In the genomic region with DNA sequence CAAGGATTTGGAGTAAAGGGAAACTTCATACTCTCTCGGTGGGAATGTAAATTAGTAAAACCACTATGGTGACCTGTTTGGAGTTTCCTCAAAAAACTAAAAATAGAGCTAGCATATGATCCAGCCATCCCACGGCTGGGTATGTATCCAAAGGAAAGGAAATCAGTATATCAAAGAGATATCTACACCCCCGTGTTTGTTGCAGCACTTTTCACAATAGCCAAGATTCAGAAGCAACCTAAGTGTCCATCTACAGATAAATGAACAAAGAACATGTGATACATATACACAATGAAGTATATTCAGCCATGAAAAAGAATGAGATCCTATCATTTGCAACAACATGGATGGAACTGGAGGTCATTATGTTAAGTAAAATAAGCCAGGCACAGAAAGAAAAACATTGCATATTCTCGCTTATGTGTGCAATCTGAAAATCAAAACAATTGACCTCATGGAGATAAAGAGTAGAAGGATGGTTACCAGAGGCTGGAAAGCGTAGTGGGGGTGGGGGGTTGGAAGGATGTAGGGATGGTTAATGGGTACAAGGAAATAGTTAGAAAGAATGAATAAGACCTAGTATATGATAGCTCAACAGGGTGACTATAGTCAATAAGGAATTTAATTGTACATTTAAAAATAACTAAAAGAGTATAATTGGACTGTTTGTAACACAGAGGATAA, we compare ENCODE assay signal across 14 cellular contexts.
DNase-seq lines count a peak whose midpoint lies in the region; ATAC-seq and TF ChIP-seq lines count a peak whose summit lies in the region.
"Had no signal": no experiment of that assay in that cellular context is flagged by ENCODE, and none has a peak within 500 bp of the region (broad histone marks: within the 10 kb centered on the region; RNA-seq: fewer than 3 reads in every experiment).

No MANE protein-coding gene starts in this region.

- H3K36me3 ChIP-seq in HEK293 (ENCODE audit: control insufficient read depth in 2 of 2, insufficient read depth in 1 of 2, low read length in 2 of 2), result no peaks in the 10 kb centered on the region
- H3K36me3 ChIP-seq in breast epithelium, result no peaks in the 10 kb centered on the region
- H3K36me3 ChIP-seq: HAP-1 had no signal

- H3K9me3 ChIP-seq in HEK293 (ENCODE audit: control insufficient read depth, insufficient read depth, low read depth, low read length), result no peaks in the 10 kb centered on the region
- H3K9me3 ChIP-seq in breast epithelium, result no peaks in the 10 kb centered on the region
- H3K9me3 ChIP-seq: HAP-1 had no signal

- in situ Hi-C loops in SK-MEL-5 (cut with HindIII; ENCODE audit: low pct_unique_long_range_greater_than_20kb, low sequenced_read_pairs), result no loop called here

- intact Hi-C loops in breast epithelium (cut with DNase I; ENCODE audit: low total_unique reads), result no loop called here

- DNase-seq in SK-MEL-5 (ENCODE audit: low read depth, low spot score), result peak; percentile 95
- DNase-seq in choroid plexus epithelial cell (ENCODE audit: low read depth), result peak; percentile 44
- DNase-seq in osteocyte (ENCODE audit: extremely low spot score, unreplicated experiment), result no peak
- no peak for DNase-seq in breast epithelium (ENCODE audit: low spot score in 2 of 2)
- DNase-seq: AML-193; CD4-positive, alpha-beta T cell; GM23248; IMR-90 had no signal

- H3K27ac Mint-ChIP-seq in osteocyte (ENCODE audit: unreplicated experiment), result peak overlapping the region; percentile 15
- H3K27ac Mint-ChIP-seq: CD4-positive, alpha-beta T cell had no signal

- no peak overlapping the region for H3K4me3 ChIP-seq in HEK293 (ENCODE audit: low read depth, low read length)
- H3K4me3 ChIP-seq in choroid plexus epithelial cell (ENCODE audit: low read depth, low read length), result no peak overlapping the region
- H3K4me3 ChIP-seq in breast epithelium, result no peak overlapping the region
- H3K4me3 ChIP-seq: GM23248, HAP-1, K562 had no signal

- CTCF ChIA-PET in HEK293 (lab: Yijun Ruan, JAX), result no interaction called here

- H3K27ac ChIP-seq in HEK293 (ENCODE audit: extremely low read depth, low read depth, low read length), result no peak overlapping the region
- no peak overlapping the region for H3K27ac ChIP-seq in breast epithelium
- H3K27ac ChIP-seq: C4-2B, GM23248 had no signal

- no peaks in the 10 kb centered on the region for H3K27me3 ChIP-seq in breast epithelium

- H3K9me3 Mint-ChIP-seq in osteocyte (ENCODE audit: unreplicated experiment), result peaks cover 11% of the 10 kb centered on the region
- H3K9me3 Mint-ChIP-seq: CD4-positive, alpha-beta T cell had no signal

- no peak overlapping the region for H3K4me3 Mint-ChIP-seq in osteocyte (ENCODE audit: unreplicated experiment)
- H3K4me3 Mint-ChIP-seq: CD4-positive, alpha-beta T cell had no signal

- TF ChIP-seq CTCF in HEK293 (tag by site-specific recombination; IDR thresholded peaks at IDR 0.05) (no peak), choroid plexus epithelial cell (conservative IDR thresholded peaks at IDR 0.05; ENCODE audit: low read depth, low read length) (no peak), osteocyte (IDR thresholded peaks at IDR 0.05) (no peak), breast epithelium (IDR thresholded peaks at IDR 0.05) (no peak)

- TF ChIP-seq POLR2A in breast epithelium (IDR thresholded peaks at IDR 0.05), result no peak

- peaks cover 51% of the 10 kb centered on the region for H3K4me1 Mint-ChIP-seq in osteocyte (ENCODE audit: unreplicated experiment)

- ATAC-seq in GM21381 (IDR thresholded peaks at IDR 0.05; ENCODE audit: unreplicated experiment), result no peak
- ATAC-seq in HG03432 (IDR thresholded peaks at IDR 0.05; ENCODE audit: unreplicated experiment), result no peak
- ATAC-seq: K562 had no signal

- POLR2A ChIA-PET in HEK293 (lab: Yijun Ruan, JAX), result no interaction called here

- H3K27me3 Mint-ChIP-seq in osteocyte (ENCODE audit: unreplicated experiment), result no peaks in the 10 kb centered on the region
- H3K27me3 Mint-ChIP-seq: CD4-positive, alpha-beta T cell had no signal

- no peaks in the 10 kb centered on the region for H3K36me3 Mint-ChIP-seq in osteocyte (ENCODE audit: unreplicated experiment)

- H3K4me1 ChIP-seq in HEK293 (ENCODE audit: control insufficient read depth, insufficient read depth, low read length) (peaks cover 26% of the 10 kb centered on the region), breast epithelium (no peaks in the 10 kb centered on the region)

TF ChIP-seq in HEK293, 187 proteins besides CTCF, POLR2A, EP300 and RAD21 (continues in another document):
- TF ChIP-seq MZF1 (tag by site-specific recombination; IDR thresholded peaks at IDR 0.05; ENCODE audit: borderline replicate concordance) (peak; percentile 68), ZNF843 (tag by site-specific recombination; IDR thresholded peaks at IDR 0.05) (peak; percentile 60; the same call in 1 of the 2 replicates), ZNF366 (tag by site-specific recombination; conservative IDR thresholded peaks at IDR 0.05) (0 out of 2 replicates have a peak, but pooled peaks have one; percentile 17), KLF16 (tag by site-specific recombination; IDR thresholded peaks at IDR 0.05) (no peak), ZXDB (tag by site-specific recombination; IDR thresholded peaks at IDR 0.05) (0 out of 2 replicates have a peak, but pooled peaks have one; percentile 39), GLI4 (tag by site-specific recombination; IDR thresholded peaks at IDR 0.05) (no peak), ZBTB21 (tag by site-specific recombination; IDR thresholded peaks at IDR 0.05) (no peak), GLIS2 (tag by site-specific recombination; IDR thresholded peaks at IDR 0.05) (no peak), ZNF48 (tag by site-specific recombination; IDR thresholded peaks at IDR 0.05) (no peak)
- TF ChIP-seq, protein P1, sequence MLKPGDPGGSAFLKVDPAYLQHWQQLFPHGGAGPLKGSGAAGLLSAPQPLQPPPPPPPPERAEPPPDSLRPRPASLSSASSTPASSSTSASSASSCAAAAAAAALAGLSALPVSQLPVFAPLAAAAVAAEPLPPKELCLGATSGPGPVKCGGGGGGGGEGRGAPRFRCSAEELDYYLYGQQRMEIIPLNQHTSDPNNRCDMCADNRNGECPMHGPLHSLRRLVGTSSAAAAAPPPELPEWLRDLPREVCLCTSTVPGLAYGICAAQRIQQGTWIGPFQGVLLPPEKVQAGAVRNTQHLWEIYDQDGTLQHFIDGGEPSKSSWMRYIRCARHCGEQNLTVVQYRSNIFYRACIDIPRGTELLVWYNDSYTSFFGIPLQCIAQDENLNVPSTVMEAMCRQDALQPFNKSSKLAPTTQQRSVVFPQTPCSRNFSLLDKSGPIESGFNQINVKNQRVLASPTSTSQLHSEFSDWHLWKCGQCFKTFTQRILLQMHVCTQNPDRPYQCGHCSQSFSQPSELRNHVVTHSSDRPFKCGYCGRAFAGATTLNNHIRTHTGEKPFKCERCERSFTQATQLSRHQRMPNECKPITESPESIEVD (tag by site-specific recombination; IDR thresholded peaks at IDR 0.05), result no peak; the same call in 1 of the 2 replicates
- TF ChIP-seq, protein P2, sequence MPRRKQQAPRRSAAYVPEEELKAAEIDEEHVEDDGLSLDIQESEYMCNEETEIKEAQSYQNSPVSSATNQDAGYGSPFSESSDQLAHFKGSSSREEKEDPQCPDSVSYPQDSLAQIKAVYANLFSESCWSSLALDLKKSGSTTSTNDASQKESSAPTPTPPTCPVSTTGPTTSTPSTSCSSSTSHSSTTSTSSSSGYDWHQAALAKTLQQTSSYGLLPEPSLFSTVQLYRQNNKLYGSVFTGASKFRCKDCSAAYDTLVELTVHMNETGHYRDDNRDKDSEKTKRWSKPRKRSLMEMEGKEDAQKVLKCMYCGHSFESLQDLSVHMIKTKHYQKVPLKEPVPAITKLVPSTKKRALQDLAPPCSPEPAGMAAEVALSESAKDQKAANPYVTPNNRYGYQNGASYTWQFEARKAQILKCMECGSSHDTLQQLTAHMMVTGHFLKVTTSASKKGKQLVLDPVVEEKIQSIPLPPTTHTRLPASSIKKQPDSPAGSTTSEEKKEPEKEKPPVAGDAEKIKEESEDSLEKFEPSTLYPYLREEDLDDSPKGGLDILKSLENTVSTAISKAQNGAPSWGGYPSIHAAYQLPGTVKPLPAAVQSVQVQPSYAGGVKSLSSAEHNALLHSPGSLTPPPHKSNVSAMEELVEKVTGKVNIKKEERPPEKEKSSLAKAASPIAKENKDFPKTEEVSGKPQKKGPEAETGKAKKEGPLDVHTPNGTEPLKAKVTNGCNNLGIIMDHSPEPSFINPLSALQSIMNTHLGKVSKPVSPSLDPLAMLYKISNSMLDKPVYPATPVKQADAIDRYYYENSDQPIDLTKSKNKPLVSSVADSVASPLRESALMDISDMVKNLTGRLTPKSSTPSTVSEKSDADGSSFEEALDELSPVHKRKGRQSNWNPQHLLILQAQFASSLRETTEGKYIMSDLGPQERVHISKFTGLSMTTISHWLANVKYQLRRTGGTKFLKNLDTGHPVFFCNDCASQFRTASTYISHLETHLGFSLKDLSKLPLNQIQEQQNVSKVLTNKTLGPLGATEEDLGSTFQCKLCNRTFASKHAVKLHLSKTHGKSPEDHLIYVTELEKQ (tag by site-specific recombination; IDR thresholded peaks at IDR 0.05; ENCODE audit: borderline replicate concordance), result no peak
- TF ChIP-seq, protein P3, sequence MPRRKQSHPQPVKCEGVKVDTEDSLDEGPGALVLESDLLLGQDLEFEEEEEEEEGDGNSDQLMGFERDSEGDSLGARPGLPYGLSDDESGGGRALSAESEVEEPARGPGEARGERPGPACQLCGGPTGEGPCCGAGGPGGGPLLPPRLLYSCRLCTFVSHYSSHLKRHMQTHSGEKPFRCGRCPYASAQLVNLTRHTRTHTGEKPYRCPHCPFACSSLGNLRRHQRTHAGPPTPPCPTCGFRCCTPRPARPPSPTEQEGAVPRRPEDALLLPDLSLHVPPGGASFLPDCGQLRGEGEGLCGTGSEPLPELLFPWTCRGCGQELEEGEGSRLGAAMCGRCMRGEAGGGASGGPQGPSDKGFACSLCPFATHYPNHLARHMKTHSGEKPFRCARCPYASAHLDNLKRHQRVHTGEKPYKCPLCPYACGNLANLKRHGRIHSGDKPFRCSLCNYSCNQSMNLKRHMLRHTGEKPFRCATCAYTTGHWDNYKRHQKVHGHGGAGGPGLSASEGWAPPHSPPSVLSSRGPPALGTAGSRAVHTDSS (tag by site-specific recombination; IDR thresholded peaks at IDR 0.05), result no peak
- TF ChIP-seq, protein P4, sequence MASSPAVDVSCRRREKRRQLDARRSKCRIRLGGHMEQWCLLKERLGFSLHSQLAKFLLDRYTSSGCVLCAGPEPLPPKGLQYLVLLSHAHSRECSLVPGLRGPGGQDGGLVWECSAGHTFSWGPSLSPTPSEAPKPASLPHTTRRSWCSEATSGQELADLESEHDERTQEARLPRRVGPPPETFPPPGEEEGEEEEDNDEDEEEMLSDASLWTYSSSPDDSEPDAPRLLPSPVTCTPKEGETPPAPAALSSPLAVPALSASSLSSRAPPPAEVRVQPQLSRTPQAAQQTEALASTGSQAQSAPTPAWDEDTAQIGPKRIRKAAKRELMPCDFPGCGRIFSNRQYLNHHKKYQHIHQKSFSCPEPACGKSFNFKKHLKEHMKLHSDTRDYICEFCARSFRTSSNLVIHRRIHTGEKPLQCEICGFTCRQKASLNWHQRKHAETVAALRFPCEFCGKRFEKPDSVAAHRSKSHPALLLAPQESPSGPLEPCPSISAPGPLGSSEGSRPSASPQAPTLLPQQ (tag by site-specific recombination; IDR thresholded peaks at IDR 0.05), result 0 out of 2 replicates have a peak, but pooled peaks have one; percentile 23

Comparison
In these comparisons a context has a peak if more than half of its experiments do, and no peak if none do; other contexts are left out.
1. DNase-seq: peak in SK-MEL-5 (single experiment) and choroid plexus epithelial cell (single experiment); none in osteocyte (single experiment) and breast epithelium (0 of 2).